ENCODE assay signal across 8 cellular contexts in the genomic region with DNA sequence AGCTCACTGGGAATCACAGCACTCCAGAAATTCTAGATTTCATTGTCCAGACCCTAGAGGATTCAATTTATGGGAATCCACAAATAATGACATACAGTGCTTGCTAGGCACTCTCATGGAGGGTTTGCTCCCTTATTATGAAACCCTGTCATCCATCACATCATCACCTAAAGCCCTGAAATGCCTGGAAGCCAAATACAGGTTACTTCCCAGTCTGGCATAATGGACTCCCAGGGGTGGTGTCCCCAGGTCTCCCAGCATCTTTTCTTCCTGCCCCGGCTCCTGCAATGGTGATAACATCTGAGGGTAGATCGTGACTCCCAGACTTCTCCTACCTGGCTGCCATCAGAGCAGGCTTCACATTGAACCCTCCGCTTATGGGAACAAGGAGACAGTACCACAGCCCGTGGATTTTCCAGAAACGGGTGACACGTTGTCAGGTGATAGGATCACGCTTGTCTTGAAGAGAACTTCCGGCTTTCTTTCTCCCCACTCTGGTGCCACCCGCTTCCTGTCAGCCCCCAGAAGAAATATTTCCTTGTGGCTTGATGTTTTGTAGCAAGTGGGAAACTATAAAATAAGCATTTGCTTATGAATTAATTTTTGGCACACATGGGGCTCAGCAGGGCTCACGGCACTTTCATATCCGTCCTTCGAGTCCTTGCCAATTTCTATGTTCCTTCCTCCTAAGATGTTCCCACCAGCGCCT.
DNase-seq lines count a peak whose midpoint lies in the region; ATAC-seq and TF ChIP-seq lines count a peak whose summit lies in the region.

No MANE protein-coding gene starts in this region.

- H3K9me3 ChIP-seq in smooth muscle cell (replicated peaks; ENCODE audit: low read depth) (no peaks in the 10 kb centered on the region), MM.1S (replicated peaks; ENCODE audit: insufficient read depth, low read length) (no peaks in the 10 kb centered on the region)

- H3K4me3 Mint-ChIP-seq in activated T-helper 2 cell treated with anti-CD3 and anti-CD28 coated beads, Interferon-gamma antibody, Interleukin-2, Interleukin-4, amounts not matched to agents 10 μg/mL and 5 μg/mL and 100 μg/mL, durations not matched to agents 14 hours and 24 hours and 36 hours (ENCODE audit: low read depth) = no peak overlapping the region

- H3K36me3 ChIP-seq in smooth muscle cell (ENCODE audit: low read depth) = no peaks in the 10 kb centered on the region
- no peaks in the 10 kb centered on the region for H3K36me3 ChIP-seq in MM.1S (replicated peaks; ENCODE audit: insufficient read depth, low read length)

- peak overlapping the region; percentile 87 for H3K27ac Mint-ChIP-seq in activated T-helper 2 cell treated with anti-CD3 and anti-CD28 coated beads, Interferon-gamma antibody, Interleukin-2, Interleukin-4, amounts not matched to agents 10 μg/mL and 5 μg/mL and 100 μg/mL, durations not matched to agents 14 hours and 24 hours and 36 hours

- H3K4me1 Mint-ChIP-seq in activated T-helper 2 cell treated with anti-CD3 and anti-CD28 coated beads, Interferon-gamma antibody, Interleukin-2, Interleukin-4, amounts not matched to agents 10 μg/mL and 5 μg/mL and 100 μg/mL, durations not matched to agents 14 hours and 24 hours and 36 hours (ENCODE audit: low read depth) = peaks cover 73% of the 10 kb centered on the region

- DNase-seq in KBM-7 (peak; percentile 16), left cardiac atrium (peak; percentile 64), smooth muscle cell (lab: John Stamatoyannopoulos, UW; ENCODE audit: unreplicated experiment) (no peak), HT-29 (ENCODE audit: low spot score) (no peak), MM.1S (no peak)
- DNase-seq in activated T-helper 2 cell treated with anti-CD3 and anti-CD28 coated beads, Interferon-gamma antibody, Interleukin-2, Interleukin-4, amounts not matched to agents 10 μg/mL and 5 μg/mL and 100 μg/mL, durations not matched to agents 14 hours and 24 hours and 36 hours (ENCODE audit: low spot score) = no peak
- no peak for DNase-seq in stimulated activated CD8-positive, alpha-beta memory T cell treated with anti-CD3 and anti-CD28 coated beads, Interleukin-4, amount 100 ng/mL, for 48 hours

- H3K9ac ChIP-seq in smooth muscle cell (ENCODE audit: low read depth) (peak overlapping the region; percentile 74), MM.1S (ENCODE audit: low read length) (no peak overlapping the region)

- no peak for TF ChIP-seq CTCF in smooth muscle cell (IDR thresholded peaks at IDR 0.05; ENCODE audit: borderline replicate concordance, insufficient read depth, poor library complexity, severe bottlenecking)
- no peak for TF ChIP-seq CTCF in MM.1S (IDR thresholded peaks at IDR 0.05; ENCODE audit: low read length)

- no peak overlapping the region for H3K4me3 ChIP-seq in smooth muscle cell
- no peak overlapping the region for H3K4me3 ChIP-seq in MM.1S (ENCODE audit: low read length)

- H3K27me3 ChIP-seq in smooth muscle cell (ENCODE audit: low read depth) (no peaks in the 10 kb centered on the region), MM.1S (replicated peaks; ENCODE audit: insufficient read depth, low read length) (no peaks in the 10 kb centered on the region)

- H3K36me3 Mint-ChIP-seq in activated T-helper 2 cell treated with anti-CD3 and anti-CD28 coated beads, Interferon-gamma antibody, Interleukin-2, Interleukin-4, amounts not matched to agents 10 μg/mL and 5 μg/mL and 100 μg/mL, durations not matched to agents 14 hours and 24 hours and 36 hours (ENCODE audit: low read depth) = peaks cover 79% of the 10 kb centered on the region

- H2AFZ ChIP-seq in smooth muscle cell (ENCODE audit: low read depth) (no peak overlapping the region), MM.1S (ENCODE audit: low read length) (no peak overlapping the region)

- 87% methylated on average over 13 of the region's 13 CpGs for WGBS in smooth muscle cell (ENCODE audit: low lambda C conversion rate)

- H3F3A ChIP-seq in smooth muscle cell (ENCODE audit: low read depth) (peaks cover 31% of the 10 kb centered on the region), MM.1S (ENCODE audit: insufficient read depth, low read length) (no peaks in the 10 kb centered on the region)

- intact Hi-C loops in activated T-helper 2 cell treated with anti-CD3 and anti-CD28 coated beads, Interferon-gamma antibody, Interleukin-2, Interleukin-4, amounts not matched to agents 10 μg/mL and 5 μg/mL and 100 μg/mL, durations not matched to agents 14 hours and 24 hours and 36 hours (cut with micrococcal nuclease) = loop anchor here (1.0 to 2.0 kb wide), 6 partner anchors 18 to 238 kb away; no protein-coding TSS in a partner anchor
- intact Hi-C loops in left cardiac atrium (cut with DNase I) = loop anchor here in 1 of 2 donors (5.0 kb wide), 1 partner anchor 242 kb away; no protein-coding TSS in a partner anchor

- H4K20me1 ChIP-seq in smooth muscle cell (ENCODE audit: low read depth) = no peaks in the 10 kb centered on the region
- H4K20me1 ChIP-seq in MM.1S (ENCODE audit: insufficient read depth, low read length) = no peaks in the 10 kb centered on the region

- peak overlapping the region; percentile 47 for H3K4me2 ChIP-seq in smooth muscle cell
- no peak overlapping the region for H3K4me2 ChIP-seq in MM.1S (ENCODE audit: low read depth, low read length)

- in situ Hi-C loops in KBM-7 (cut with MboI; ENCODE audit: low pct_unique_long_range_greater_than_20kb, low sequenced_read_pairs) = no loop called here

- H3K27me3 Mint-ChIP-seq in activated T-helper 2 cell treated with anti-CD3 and anti-CD28 coated beads, Interferon-gamma antibody, Interleukin-2, Interleukin-4, amounts not matched to agents 10 μg/mL and 5 μg/mL and 100 μg/mL, durations not matched to agents 14 hours and 24 hours and 36 hours (ENCODE audit: low read depth) = no peaks in the 10 kb centered on the region

- H3K9me2 ChIP-seq in MM.1S (replicated peaks; ENCODE audit: insufficient read depth, low read length) = no peaks in the 10 kb centered on the region

- H3K79me2 ChIP-seq in smooth muscle cell (ENCODE audit: low read depth) = no peaks in the 10 kb centered on the region
- H3K79me2 ChIP-seq in MM.1S (ENCODE audit: low read length) = no peaks in the 10 kb centered on the region

- ATAC-seq in left cardiac atrium = peak; percentile 35 to 46
- ATAC-seq in HG03097 (IDR thresholded peaks at IDR 0.05; ENCODE audit: low FRiP score, unreplicated experiment) = no peak

- H3K27ac ChIP-seq in smooth muscle cell (ENCODE audit: low read depth) (peak overlapping the region; percentile 97), MM.1S (ENCODE audit: low read length) (no peak overlapping the region)

- H3K9me3 Mint-ChIP-seq in activated T-helper 2 cell treated with anti-CD3 and anti-CD28 coated beads, Interferon-gamma antibody, Interleukin-2, Interleukin-4, amounts not matched to agents 10 μg/mL and 5 μg/mL and 100 μg/mL, durations not matched to agents 14 hours and 24 hours and 36 hours = peaks cover 24% of the 10 kb centered on the region

- H3K4me1 ChIP-seq in smooth muscle cell (ENCODE audit: low read depth) = peaks cover 6% of the 10 kb centered on the region
- no peaks in the 10 kb centered on the region for H3K4me1 ChIP-seq in MM.1S (ENCODE audit: low read length)

Comparison
In these comparisons a context has a peak if more than half of its experiments do, and no peak if none do; other contexts are left out.
1. DNase-seq: peak in KBM-7 (single experiment) and left cardiac atrium (single experiment); none in activated T-helper 2 cell treated with anti-CD3 and anti-CD28 coated beads, Interferon-gamma antibody, Interleukin-2, Interleukin-4, amounts not matched to agents 10 μg/mL and 5 μg/mL and 100 μg/mL, durations not matched to agents 14 hours and 24 hours and 36 hours (single experiment), smooth muscle cell (single experiment), HT-29 (single experiment), MM.1S (single experiment) and stimulated activated CD8-positive, alpha-beta memory T cell treated with anti-CD3 and anti-CD28 coated beads, Interleukin-4, amount 100 ng/mL, for 48 hours (single experiment).